8 cellular contexts compared by ENCODE assay signal in genomic region chr10:121900443-121901174, GRCh38. TPM values are rescaled to one million over a fixed set of nuclear protein-coding genes. Genes with fewer than 3 reads are reported as not detected.
DNase-seq lines count a peak whose midpoint lies in the region; ATAC-seq and TF ChIP-seq lines count a peak whose summit lies in the region.

No MANE protein-coding gene starts in this region.

- intact Hi-C loops in psoas muscle (cut with DNase I) = loop anchor here in 1 of 2 donors (10.0 kb wide), 1 partner anchor 956 kb away; no protein-coding TSS in a partner anchor

- H3K36me3 ChIP-seq in WERI-Rb-1 (peaks cover 37% of the 10 kb centered on the region), psoas muscle (ENCODE audit: insufficient read depth in 1 of 2, low read depth in 1 of 2) (peaks cover 4 to 61% of the 10 kb centered on the region in 2 donors)

- ATAC-seq in HG02798 (IDR thresholded peaks at IDR 0.05; ENCODE audit: poor library complexity, unreplicated experiment) = peak; percentile 68
- ATAC-seq in psoas muscle = peak; percentile 51 to 84 (median 74)
- no peak for ATAC-seq in HG03457 (IDR thresholded peaks at IDR 0.05; ENCODE audit: unreplicated experiment)

- TF ChIP-seq CTCF in WERI-Rb-1 (IDR thresholded peaks at IDR 0.05; ENCODE audit: low read depth, low read length) (peak; percentile 48; the same call in 1 of the 2 replicates), psoas muscle (IDR thresholded peaks at IDR 0.05) (peak; percentile 67)

- H3K27me3 ChIP-seq in WERI-Rb-1 (ENCODE audit: insufficient read depth, low read depth, severe bottlenecking) = no peaks in the 10 kb centered on the region
- H3K27me3 ChIP-seq in psoas muscle (ENCODE audit: insufficient read depth in 3 of 3, low read length in 2 of 3) = no peaks in the 10 kb centered on the region

- no peak overlapping the region for H3K27ac ChIP-seq in WERI-Rb-1
- H3K27ac ChIP-seq in psoas muscle = no peak overlapping the region

- peak; percentile 18 for DNase-seq in 8988T
- peak; percentile 38 for DNase-seq in GM04504 (ENCODE audit: low read depth)
- peak; percentile 45 to 48 for DNase-seq in NCI-H2081 (lab: John Stamatoyannopoulos, UW)
- DNase-seq in WERI-Rb-1 = no peak
- DNase-seq in glomerular visceral epithelial cell (ENCODE audit: extremely low spot score) = peak; percentile 52
- no peak for DNase-seq in psoas muscle

- H3K4me1 ChIP-seq in psoas muscle = no peaks in the 10 kb centered on the region

- no peaks in the 10 kb centered on the region for H3K9me3 ChIP-seq in WERI-Rb-1 (ENCODE audit: severe bottlenecking)
- no peaks in the 10 kb centered on the region for H3K9me3 ChIP-seq in psoas muscle

- WGBS in psoas muscle, 3 donors = 46 to 49% (median 49%) methylated on average over 10 of the region's 10 CpGs

- H3K4me3 ChIP-seq in WERI-Rb-1 (ENCODE audit: low read depth, low read length) (no peak overlapping the region), psoas muscle (no peak overlapping the region)

RNA-seq across cellular contexts. Expression of gene ATE1, which starts 27.2 kb away (rescaled TPM):
- 10 to 100 TPM; 28.4 to 36.9 (median 31.4) TPM for total RNA-seq in psoas muscle
- 10 to 100 TPM; 11.6 to 25.1 (median 15.7) TPM for polyA plus RNA-seq in psoas muscle

Comparison
In these comparisons a context has a peak if more than half of its experiments do, and no peak if none do; other contexts are left out.
1. DNase-seq: peak in 8988T (single experiment), GM04504 (single experiment), NCI-H2081 (2 of 2) and glomerular visceral epithelial cell (single experiment); none in WERI-Rb-1 (single experiment) and psoas muscle (0 of 2).